ENCODE assay signal across 8 cellular contexts in genomic region chr6:43052842-43053544, GRCh38. TPM values are rescaled to one million over a fixed set of nuclear protein-coding genes. Genes with fewer than 3 reads are reported as not detected.
DNase-seq lines count a peak whose midpoint lies in the region; ATAC-seq, FAIRE-seq and TF ChIP-seq lines count a peak whose summit lies in the region.

No MANE protein-coding gene starts in this region.

- peak overlapping the region; percentile 98 for H3K4me2 ChIP-seq in A549
- H3K4me2 ChIP-seq in osteoblast (ENCODE audit: insufficient read depth, low read length) = peak overlapping the region; percentile 97

- CTCF ChIA-PET in A549 (lab: Yijun Ruan, JAX) = interaction anchor here (0.5 to 1.9 kb wide), 3 partner anchors 27 to 91 kb away, joined by 3 to 6 read pairs (median 4); no protein-coding TSS in a partner anchor
- CTCF ChIA-PET in activated CD4-positive, alpha-beta memory T cell treated with anti-CD3 and anti-CD28 coated beads, Interleukin-2, amount 10 ng/mL, durations not matched to agents 7 days and 5 days (lab: Charles Lee) = interaction anchor here (1.0 to 2.0 kb wide), 6 partner anchors 19 to 124 kb away, joined by 3 to 7 read pairs (median 4); partner anchors contain the start of genes CNPY3 and KLHDC3

- no peak for FAIRE-seq in A549 (lab: Jason Lieb, UNC)

- no peaks in the 10 kb centered on the region for H3K27me3 Mint-ChIP-seq in activated CD4-positive, alpha-beta memory T cell treated with anti-CD3 and anti-CD28 coated beads, Interleukin-2, amount 10 ng/mL, durations not matched to agents 7 days and 5 days

- H3K27ac ChIP-seq in A549 (peak overlapping the region; percentile 99 to 100), foreskin keratinocyte (peak overlapping the region; percentile 77), osteoblast (ENCODE audit: low read depth, low read length) (peak overlapping the region; percentile 92)

- no peaks in the 10 kb centered on the region for H3K27me3 ChIP-seq in foreskin keratinocyte
- H3K27me3 ChIP-seq in osteoblast (ENCODE audit: insufficient read depth, low read length) = no peaks in the 10 kb centered on the region

- H4K20me1 ChIP-seq in osteoblast (ENCODE audit: insufficient read depth, low read length) = no peaks in the 10 kb centered on the region

- H3K36me3 Mint-ChIP-seq in activated CD4-positive, alpha-beta memory T cell treated with anti-CD3 and anti-CD28 coated beads, Interleukin-2, amount 10 ng/mL, durations not matched to agents 7 days and 5 days (ENCODE audit: low read depth) = peaks cover 55% of the 10 kb centered on the region

- no peak for TF ChIP-seq EP300 in A549 (IDR thresholded peaks at IDR 0.05)

- no peak for TF ChIP-seq RAD21 in A549 (conservative IDR thresholded peaks at IDR 0.05 in 1 of 2, IDR thresholded peaks at IDR 0.05 in 1 of 2)

- H3K9me3 ChIP-seq in A549 = no peaks in the 10 kb centered on the region
- no peaks in the 10 kb centered on the region for H3K9me3 ChIP-seq in osteoblast (ENCODE audit: low read depth, low read length)

- H3K4me3 ChIP-seq in A549 (peak overlapping the region; percentile 94), osteoblast (ENCODE audit: insufficient read depth, low read length) (peak overlapping the region; percentile 78)

- DNase-seq in A549 (ENCODE audit: low read depth in 1 of 2, low spot score in 1 of 2) = peak in 1 of 2 experiments; percentile 17
- peak; percentile 27 for DNase-seq in HT-29 (ENCODE audit: low spot score)
- no peak for DNase-seq in activated CD4-positive, alpha-beta memory T cell treated with anti-CD3 and anti-CD28 coated beads, Interleukin-2, amount 10 ng/mL, durations not matched to agents 7 days and 5 days
- DNase-seq in foreskin keratinocyte = no peak
- peak; percentile 79 for DNase-seq in osteoblast (ENCODE audit: insufficient read length, low spot score, missing footprints)
- no peak for DNase-seq in SW480 (ENCODE audit: low spot score)

- no peak for TF ChIP-seq CTCF in A549 (IDR thresholded peaks at IDR 0.05)
- no peak for TF ChIP-seq CTCF in foreskin keratinocyte (conservative IDR thresholded peaks at IDR 0.05)
- TF ChIP-seq CTCF in osteoblast (IDR thresholded peaks at IDR 0.05; ENCODE audit: extremely low read depth, low read depth, low read length) = no peak

- no peaks in the 10 kb centered on the region for H3K9me3 Mint-ChIP-seq in activated CD4-positive, alpha-beta memory T cell treated with anti-CD3 and anti-CD28 coated beads, Interleukin-2, amount 10 ng/mL, durations not matched to agents 7 days and 5 days

- H3K79me2 ChIP-seq in osteoblast (ENCODE audit: insufficient read depth, low read length) = peaks cover 42% of the 10 kb centered on the region

- H2AFZ ChIP-seq in osteoblast (ENCODE audit: low read length) = peak overlapping the region; percentile 73

- POLR2A ChIA-PET in A549 (lab: Yijun Ruan, JAX) = interaction anchor here (0.6 to 2.1 kb wide), 4 partner anchors 20 to 108 kb away, joined by 3 to 15 read pairs (median 6); partner anchors contain the start of genes KLHDC3, MEA1 and PPP2R5D
- POLR2A ChIA-PET in activated CD4-positive, alpha-beta memory T cell treated with anti-CD3 and anti-CD28 coated beads, Interleukin-2, amount 10 ng/mL, durations not matched to agents 7 days and 5 days (lab: Charles Lee) = interaction anchor here (0.6 to 4.4 kb wide), 17 partner anchors 8 to 331 kb away, joined by 3 to 27 read pairs (median 4); partner anchors contain the start of genes KLHDC3, MEA1, PEX6 and RPL7L1

- peaks cover 47% of the 10 kb centered on the region for H3K4me1 Mint-ChIP-seq in activated CD4-positive, alpha-beta memory T cell treated with anti-CD3 and anti-CD28 coated beads, Interleukin-2, amount 10 ng/mL, durations not matched to agents 7 days and 5 days

- peak overlapping the region; percentile 93 for H3K27ac Mint-ChIP-seq in activated CD4-positive, alpha-beta memory T cell treated with anti-CD3 and anti-CD28 coated beads, Interleukin-2, amount 10 ng/mL, durations not matched to agents 7 days and 5 days

- peaks cover 34% of the 10 kb centered on the region for H3K36me3 ChIP-seq in osteoblast (ENCODE audit: insufficient read depth, low read length)

- no peak for TF ChIP-seq POLR2A in A549 (IDR thresholded peaks at IDR 0.05; ENCODE audit: low read length)

- H3K4me1 ChIP-seq in A549 (peaks cover 14% of the 10 kb centered on the region), foreskin keratinocyte (no peaks in the 10 kb centered on the region), osteoblast (ENCODE audit: insufficient read depth, low read length) (peaks cover 24% of the 10 kb centered on the region)

- peak overlapping the region; percentile 96 for H3K4me3 Mint-ChIP-seq in activated CD4-positive, alpha-beta memory T cell treated with anti-CD3 and anti-CD28 coated beads, Interleukin-2, amount 10 ng/mL, durations not matched to agents 7 days and 5 days

- WGBS in A549 (ENCODE audit: missing lambda C conversion rate) = 15% methylated on average over 21 of the region's 22 CpGs

- peak; percentile 57 to 66 for ATAC-seq in A549
- peak; percentile 18 for ATAC-seq in GM18868 (IDR thresholded peaks at IDR 0.05; ENCODE audit: unreplicated experiment)
- ATAC-seq in foreskin keratinocyte = peak; percentile 25
- ATAC-seq in GM21717 (IDR thresholded peaks at IDR 0.05; ENCODE audit: unreplicated experiment) = no peak

TF ChIP-seq in A549, 52 proteins besides CTCF, POLR2A, EP300 and RAD21 (continues in another document):
- TF ChIP-seq HOXA7 (CRISPR knock-in tag; IDR thresholded peaks at IDR 0.05) = no peak

RNA-seq across cellular contexts. Expression of gene CUL7, which starts 0.7 kb away (rescaled TPM):
- 12.1 and 14.6 TPM in 2 replicates for polyA plus RNA-seq in A549 (2011; rRNA removed)
- 10.3 and 11.7 TPM in 2 replicates for polyA plus RNA-seq in A549 (2012; cell fraction: cytosol; rRNA removed)
- 40.8 and 41.6 TPM in 2 replicates for polyA plus RNA-seq in A549 (2012; cell fraction: nucleus; rRNA removed)
- polyA plus RNA-seq in A549 (2017; fragmentation: RNase III; extraction: RNeasy Plus Mini Kit Qiagen cat#74134 plus additional on column Dnase treatment) = 8.1 to 10.6 TPM (median 10.0 TPM) in 3 replicates
- polyA minus RNA-seq in A549 (2011; rRNA and poly(A)+ RNA removed) = 21.1 and 29.5 TPM in 2 replicates
- 20.9 and 21.1 TPM in 2 replicates for total RNA-seq in HT-29 (2014; rRNA removed; shearing (Covaris generic))
- 10 to 100 TPM; 12.7 to 13.0 TPM for total RNA-seq in activated CD4-positive, alpha-beta memory T cell treated with anti-CD3 and anti-CD28 coated beads, Interleukin-2, amount 10 ng/mL, durations not matched to agents 7 days and 5 days
- 12.6 and 14.4 TPM in 2 replicates for total RNA-seq in foreskin keratinocyte
- 6.5 and 7.1 TPM in 2 replicates for polyA plus RNA-seq in foreskin keratinocyte
- 46.9 and 48.5 TPM in 2 replicates for total RNA-seq in osteoblast

RNA-seq across cellular contexts. Expression of gene MRPL2, which starts 6.2 kb away (rescaled TPM):
- polyA plus RNA-seq in A549 (2011; rRNA removed) (20.9 and 33.7 TPM in 2 replicates), A549 (2017; fragmentation: RNase III; extraction: RNeasy Plus Mini Kit Qiagen cat#74134 plus additional on column Dnase treatment) (50.9 to 55.6 TPM (median 51.9 TPM) in 3 replicates), foreskin keratinocyte (87.2 and 90.8 TPM in 2 replicates)
- polyA plus RNA-seq in A549 (2012; cell fraction: cytosol; rRNA removed) = 61.5 and 66.4 TPM in 2 replicates
- polyA plus RNA-seq in A549 (2012; cell fraction: nucleus; rRNA removed) = 56.0 and 69.6 TPM in 2 replicates
- polyA minus RNA-seq in A549 (2011; rRNA and poly(A)+ RNA removed) = 22.5 and 33.6 TPM in 2 replicates
- total RNA-seq in HT-29 (2014; rRNA removed; shearing (Covaris generic)) = 54.4 and 79.1 TPM in 2 replicates
- total RNA-seq in activated CD4-positive, alpha-beta memory T cell treated with anti-CD3 and anti-CD28 coated beads, Interleukin-2, amount 10 ng/mL, durations not matched to agents 7 days and 5 days = 10 to 100 TPM; 46.8 to 57.8 TPM
- total RNA-seq in foreskin keratinocyte (51.7 and 58.4 TPM in 2 replicates), osteoblast (16.2 and 20.6 TPM in 2 replicates)

RNA-seq across cellular contexts. Expression of gene KLC4, which starts 6.4 kb away (rescaled TPM):
- polyA plus RNA-seq in A549 (2011; rRNA removed) = 8.4 and 10.0 TPM in 2 replicates
- polyA plus RNA-seq in A549 (2012; cell fraction: cytosol; rRNA removed) = 6.1 and 7.2 TPM in 2 replicates
- polyA plus RNA-seq in A549 (2012; cell fraction: nucleus; rRNA removed) = 19.6 and 22.7 TPM in 2 replicates
- polyA plus RNA-seq in A549 (2017; fragmentation: RNase III; extraction: RNeasy Plus Mini Kit Qiagen cat#74134 plus additional on column Dnase treatment) = 7.7 to 11.8 TPM (median 9.9 TPM) in 3 replicates
- polyA minus RNA-seq in A549 (2011; rRNA and poly(A)+ RNA removed) = 11.1 and 14.1 TPM in 2 replicates
- total RNA-seq in HT-29 (2014; rRNA removed; shearing (Covaris generic)) = 47.6 and 58.8 TPM in 2 replicates
- 10 to 100 TPM; 19.3 to 20.3 TPM for total RNA-seq in activated CD4-positive, alpha-beta memory T cell treated with anti-CD3 and anti-CD28 coated beads, Interleukin-2, amount 10 ng/mL, durations not matched to agents 7 days and 5 days
- 9.0 and 11.6 TPM in 2 replicates for total RNA-seq in foreskin keratinocyte
- 9.0 and 10.7 TPM in 2 replicates for polyA plus RNA-seq in foreskin keratinocyte
- total RNA-seq in osteoblast = 17.7 and 20.3 TPM in 2 replicates

RNA-seq across cellular contexts. Expression of gene PTK7, which starts 23.1 kb away (rescaled TPM):
- 2.8 and 3.4 TPM in 2 replicates for polyA plus RNA-seq in A549 (2011; rRNA removed)
- polyA plus RNA-seq in A549 (2012; cell fraction: cytosol; rRNA removed) = 4.3 and 6.3 TPM in 2 replicates
- 14.0 and 14.4 TPM in 2 replicates for polyA plus RNA-seq in A549 (2012; cell fraction: nucleus; rRNA removed)
- 4.5 to 5.7 TPM (median 5.6 TPM) in 3 replicates for polyA plus RNA-seq in A549 (2017; fragmentation: RNase III; extraction: RNeasy Plus Mini Kit Qiagen cat#74134 plus additional on column Dnase treatment)
- 4.8 and 7.2 TPM in 2 replicates for polyA minus RNA-seq in A549 (2011; rRNA and poly(A)+ RNA removed)
- 48.0 and 56.3 TPM in 2 replicates for total RNA-seq in HT-29 (2014; rRNA removed; shearing (Covaris generic))
- under 1 TPM; 0.23 to 0.35 TPM for total RNA-seq in activated CD4-positive, alpha-beta memory T cell treated with anti-CD3 and anti-CD28 coated beads, Interleukin-2, amount 10 ng/mL, durations not matched to agents 7 days and 5 days
- total RNA-seq in foreskin keratinocyte = 90.3 and 92.5 TPM in 2 replicates
- 76.2 and 76.7 TPM in 2 replicates for polyA plus RNA-seq in foreskin keratinocyte
- 183 and 190 TPM in 2 replicates for total RNA-seq in osteoblast

RNA-seq across cellular contexts. Expression of gene RRP36, which starts 31.6 kb away (rescaled TPM):
- polyA plus RNA-seq in A549 (2011; rRNA removed) (51.9 and 52.3 TPM in 2 replicates), A549 (2017; fragmentation: RNase III; extraction: RNeasy Plus Mini Kit Qiagen cat#74134 plus additional on column Dnase treatment) (54.0 to 56.2 TPM (median 55.7 TPM) in 3 replicates), foreskin keratinocyte (111 and 112 TPM in 2 replicates)
- 37.5 and 37.8 TPM in 2 replicates for polyA plus RNA-seq in A549 (2012; cell fraction: cytosol; rRNA removed)
- 12.6 and 15.4 TPM in 2 replicates for polyA plus RNA-seq in A549 (2012; cell fraction: nucleus; rRNA removed)
- polyA minus RNA-seq in A549 (2011; rRNA and poly(A)+ RNA removed) = 27.4 and 31.2 TPM in 2 replicates
- 76.7 and 82.0 TPM in 2 replicates for total RNA-seq in HT-29 (2014; rRNA removed; shearing (Covaris generic))
- 10 to 100 TPM; 59.2 to 60.4 TPM for total RNA-seq in activated CD4-positive, alpha-beta memory T cell treated with anti-CD3 and anti-CD28 coated beads, Interleukin-2, amount 10 ng/mL, durations not matched to agents 7 days and 5 days
- total RNA-seq in foreskin keratinocyte (115 and 119 TPM in 2 replicates), osteoblast (84.0 and 90.2 TPM in 2 replicates)

Comparison
In these comparisons a context has a peak if more than half of its experiments do, and no peak if none do; other contexts are left out.
1. DNase-seq: peak in HT-29 (single experiment) and osteoblast (single experiment); none in activated CD4-positive, alpha-beta memory T cell treated with anti-CD3 and anti-CD28 coated beads, Interleukin-2, amount 10 ng/mL, durations not matched to agents 7 days and 5 days (single experiment), foreskin keratinocyte (0 of 2) and SW480 (single experiment).
2. Peak in every context shown above with its lines, with median percentiles within 50 percentile points of each other: H3K27ac ChIP-seq.